In the genomic region with DNA sequence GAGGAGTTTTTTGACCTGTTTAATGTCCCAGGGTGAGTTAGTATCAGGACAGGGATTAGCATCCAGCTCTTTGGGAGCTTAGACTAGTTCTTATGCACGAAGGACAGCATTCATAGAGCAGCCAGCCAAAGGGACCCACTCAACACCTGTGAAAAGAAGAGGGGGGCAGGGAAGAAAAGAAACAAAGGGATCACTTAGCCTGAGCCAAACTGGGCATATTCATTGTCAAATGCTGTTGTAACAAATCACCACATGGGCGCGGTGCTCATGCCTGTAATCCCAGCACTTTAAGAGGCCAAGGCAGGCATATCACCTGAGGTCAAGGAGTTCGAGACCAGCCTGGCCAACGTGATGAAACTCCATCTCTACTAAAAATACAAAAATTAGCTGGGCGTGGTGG, we compare ENCODE assay signal across 15 cellular contexts. TPM values are rescaled to one million over a fixed set of nuclear protein-coding genes. Genes with fewer than 3 reads are reported as not detected.
DNase-seq lines count a peak whose midpoint lies in the region; ATAC-seq and TF ChIP-seq lines count a peak whose summit lies in the region.
"Had no signal": no experiment of that assay in that cellular context is flagged by ENCODE, and none has a peak within 500 bp of the region (broad histone marks: within the 10 kb centered on the region; RNA-seq: fewer than 3 reads in every experiment).

No MANE protein-coding gene starts in this region.

- TF ChIP-seq CTCF in heart right ventricle (IDR thresholded peaks at IDR 0.05) (no peak), esophagus muscularis mucosa (IDR thresholded peaks at IDR 0.05) (no peak), vagina (IDR thresholded peaks at IDR 0.05) (no peak)

- TF ChIP-seq EP300 in esophagus muscularis mucosa (IDR thresholded peaks at IDR 0.05): no peak

- DNase-seq in heart right ventricle (no peak), cardiac septum (ENCODE audit: low spot score) (no peak), esophagus muscularis mucosa (ENCODE audit: extremely low spot score) (no peak), pons (ENCODE audit: low spot score) (peak; percentile 97), vagina (ENCODE audit: extremely low spot score in 2 of 2) (no peak), GM19240 (ENCODE audit: insufficient read length, low spot score) (no peak), KBM-7 (no peak)
- no peak for DNase-seq in activated CD4-positive, alpha-beta T cell treated with anti-CD3 and anti-CD28 coated beads, Interleukin-2, amount 50 U/mL, for 4 hours
- DNase-seq: activated CD4-positive, alpha-beta T cell treated with anti-CD3 and anti-CD28 coated beads for 4 hours; activated T-cell treated with anti-CD3 and anti-CD28 coated beads, Interleukin-2, amount 50 U/mL, for 48 hours; lower lobe of right lung; NCI-H187; NCI-H748 treated with DMSO at 0.1 percent for 48 hours had no signal

- no peaks in the 10 kb centered on the region for H3K36me3 ChIP-seq in heart right ventricle
- H3K36me3 ChIP-seq in esophagus muscularis mucosa: no peaks in the 10 kb centered on the region
- no peaks in the 10 kb centered on the region for H3K36me3 ChIP-seq in vagina
- H3K36me3 ChIP-seq: lower lobe of right lung had no signal

- ATAC-seq in heart right ventricle: no peak

- H3K4me1 ChIP-seq in heart right ventricle: peaks cover 4 to 26% (median 15%) of the 10 kb centered on the region in 9 donors
- peaks cover 14 to 41% (median 24%) of the 10 kb centered on the region in 4 donors for H3K4me1 ChIP-seq in esophagus muscularis mucosa
- peaks cover 26% of the 10 kb centered on the region for H3K4me1 ChIP-seq in vagina
- H3K4me1 ChIP-seq: lower lobe of right lung had no signal

- H3K27me3 ChIP-seq in heart right ventricle (no peaks in the 10 kb centered on the region), esophagus muscularis mucosa (no peaks in the 10 kb centered on the region), vagina (no peaks in the 10 kb centered on the region)

- H3K4me3 ChIP-seq in heart right ventricle (no peak overlapping the region), esophagus muscularis mucosa (no peak overlapping the region), vagina (no peak overlapping the region)
- H3K4me3 ChIP-seq: lower lobe of right lung had no signal

- H3K27ac ChIP-seq in heart right ventricle (peak overlapping the region in 8 of 10 donors; percentile 28 to 87 (median 77)), esophagus muscularis mucosa (replicated peaks in 1 of 4) (peak overlapping the region; percentile 78 to 86 (median 82)), vagina (peak overlapping the region; percentile 82)
- H3K27ac ChIP-seq: lower lobe of right lung had no signal

- peaks cover 0 to 4% (median 0%) of the 10 kb centered on the region in 11 donors for H3K9me3 ChIP-seq in heart right ventricle
- no peaks in the 10 kb centered on the region for H3K9me3 ChIP-seq in esophagus muscularis mucosa
- no peaks in the 10 kb centered on the region for H3K9me3 ChIP-seq in vagina
- H3K9me3 ChIP-seq: lower lobe of right lung had no signal

- WGBS in heart right ventricle, 2 donors: 92 to 94% methylated on average over 6 of the region's 6 CpGs
- WGBS in esophagus muscularis mucosa: 84% methylated on average over 6 of the region's 6 CpGs

- no peak for TF ChIP-seq POLR2A in esophagus muscularis mucosa (IDR thresholded peaks at IDR 0.05; ENCODE audit: low read depth)
- no peak for TF ChIP-seq POLR2A in vagina (IDR thresholded peaks at IDR 0.05)

- intact Hi-C loops in heart right ventricle (cut with DNase I) (loop anchor here in 1 of 10 donors (2.0 kb wide), 1 partner anchor 23 kb away; no protein-coding TSS in a partner anchor), cardiac septum (cut with DNase I) (no loop called here), esophagus muscularis mucosa (cut with DNase I) (no loop called here), vagina (cut with DNase I) (no loop called here)

- in situ Hi-C loops in KBM-7 (cut with MboI; ENCODE audit: low pct_unique_long_range_greater_than_20kb, low sequenced_read_pairs): no loop called here

RNA-seq across cellular contexts. Expression of a gene that starts 57.3 kb away (rescaled TPM):
- 10 to 100 TPM in 3 of 10 donors, 1 to 10 TPM in 6, under 1 TPM in 1; 1.00 to 19.7 (median 6.7) TPM for total RNA-seq in heart right ventricle
- 1 to 10 TPM; 4.0 to 8.4 TPM for polyA plus RNA-seq in heart right ventricle
- 4.9 TPM for total RNA-seq in cardiac septum
- total RNA-seq in esophagus muscularis mucosa: under 1 TPM in 2 of 4 donors, not detected in 2; 0.40 to 0.50 TPM
- total RNA-seq in vagina: 3.7 TPM
- total RNA-seq: G401; T-helper 2 cell treated with Interferon-gamma antibody and Interleukin-4, amounts not matched to agents 100 ng/mL and 5 ng/mL, for 36 hours had no signal
